In genomic region chr16:4474192-4474961, GRCh38 we compare ENCODE assay signal across 1 cellular context.
TF ChIP-seq lines count a peak whose summit lies in the region.

TSS of gene NMRAL1 (minus strand) at chr16:4474625. CDS start at chr16:4474132, 493 bp downstream.

TF ChIP-seq in HepG2, 621 proteins besides CTCF, POLR2A, EP300 and RAD21 (continued from another document and continues in another):
- TF ChIP-seq PHF21A (CRISPR knock-in tag; IDR thresholded peaks at IDR 0.05) = no peak
- TF ChIP-seq, protein P1, sequence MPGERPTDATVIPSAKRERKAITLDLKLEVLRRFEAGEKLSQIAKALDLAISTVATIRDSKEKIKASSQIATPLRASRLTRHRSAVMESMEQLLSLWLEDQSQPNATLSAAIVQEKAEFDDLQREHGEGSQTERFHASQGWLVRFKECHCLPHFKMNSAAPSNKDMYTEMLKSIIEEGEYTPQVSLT (CRISPR knock-in tag; IDR thresholded peaks at IDR 0.05; ENCODE audit: borderline replicate concordance, low read depth) = no peak
- TF ChIP-seq ZNF205 (CRISPR knock-in tag; IDR thresholded peaks at IDR 0.05) = no peak
- TF ChIP-seq, protein P2, sequence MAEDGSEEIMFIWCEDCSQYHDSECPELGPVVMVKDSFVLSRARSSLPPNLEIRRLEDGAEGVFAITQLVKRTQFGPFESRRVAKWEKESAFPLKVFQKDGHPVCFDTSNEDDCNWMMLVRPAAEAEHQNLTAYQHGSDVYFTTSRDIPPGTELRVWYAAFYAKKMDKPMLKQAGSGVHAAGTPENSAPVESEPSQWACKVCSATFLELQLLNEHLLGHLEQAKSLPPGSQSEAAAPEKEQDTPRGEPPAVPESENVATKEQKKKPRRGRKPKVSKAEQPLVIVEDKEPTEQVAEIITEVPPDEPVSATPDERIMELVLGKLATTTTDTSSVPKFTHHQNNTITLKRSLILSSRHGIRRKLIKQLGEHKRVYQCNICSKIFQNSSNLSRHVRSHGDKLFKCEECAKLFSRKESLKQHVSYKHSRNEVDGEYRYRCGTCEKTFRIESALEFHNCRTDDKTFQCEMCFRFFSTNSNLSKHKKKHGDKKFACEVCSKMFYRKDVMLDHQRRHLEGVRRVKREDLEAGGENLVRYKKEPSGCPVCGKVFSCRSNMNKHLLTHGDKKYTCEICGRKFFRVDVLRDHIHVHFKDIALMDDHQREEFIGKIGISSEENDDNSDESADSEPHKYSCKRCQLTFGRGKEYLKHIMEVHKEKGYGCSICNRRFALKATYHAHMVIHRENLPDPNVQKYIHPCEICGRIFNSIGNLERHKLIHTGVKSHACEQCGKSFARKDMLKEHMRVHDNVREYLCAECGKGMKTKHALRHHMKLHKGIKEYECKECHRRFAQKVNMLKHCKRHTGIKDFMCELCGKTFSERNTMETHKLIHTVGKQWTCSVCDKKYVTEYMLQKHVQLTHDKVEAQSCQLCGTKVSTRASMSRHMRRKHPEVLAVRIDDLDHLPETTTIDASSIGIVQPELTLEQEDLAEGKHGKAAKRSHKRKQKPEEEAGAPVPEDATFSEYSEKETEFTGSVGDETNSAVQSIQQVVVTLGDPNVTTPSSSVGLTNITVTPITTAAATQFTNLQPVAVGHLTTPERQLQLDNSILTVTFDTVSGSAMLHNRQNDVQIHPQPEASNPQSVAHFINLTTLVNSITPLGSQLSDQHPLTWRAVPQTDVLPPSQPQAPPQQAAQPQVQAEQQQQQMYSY (CRISPR knock-in tag; IDR thresholded peaks at IDR 0.05) = peak; percentile 47; the same call in 1 of the 2 replicates
- no peak for TF ChIP-seq ZFP82 (CRISPR knock-in tag; IDR thresholded peaks at IDR 0.05; ENCODE audit: borderline replicate concordance)
- TF ChIP-seq PBX2 (CRISPR knock-in tag; IDR thresholded peaks at IDR 0.05) = no peak
- no peak for TF ChIP-seq SMARCC2 (IDR thresholded peaks at IDR 0.05)
- TF ChIP-seq CCAR2 (optimal IDR thresholded peaks at IDR 0.05; ENCODE audit: low read depth, low read length) = no peak
- no peak for TF ChIP-seq ZNF709 (CRISPR knock-in tag; IDR thresholded peaks at IDR 0.05)
- TF ChIP-seq, protein P3, sequence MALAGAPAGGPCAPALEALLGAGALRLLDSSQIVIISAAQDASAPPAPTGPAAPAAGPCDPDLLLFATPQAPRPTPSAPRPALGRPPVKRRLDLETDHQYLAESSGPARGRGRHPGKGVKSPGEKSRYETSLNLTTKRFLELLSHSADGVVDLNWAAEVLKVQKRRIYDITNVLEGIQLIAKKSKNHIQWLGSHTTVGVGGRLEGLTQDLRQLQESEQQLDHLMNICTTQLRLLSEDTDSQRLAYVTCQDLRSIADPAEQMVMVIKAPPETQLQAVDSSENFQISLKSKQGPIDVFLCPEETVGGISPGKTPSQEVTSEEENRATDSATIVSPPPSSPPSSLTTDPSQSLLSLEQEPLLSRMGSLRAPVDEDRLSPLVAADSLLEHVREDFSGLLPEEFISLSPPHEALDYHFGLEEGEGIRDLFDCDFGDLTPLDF (CRISPR knock-in tag; IDR thresholded peaks at IDR 0.05) = peak; percentile 34; the same call in 1 of the 2 replicates
- TF ChIP-seq SIX1 (CRISPR knock-in tag; IDR thresholded peaks at IDR 0.05; ENCODE audit: borderline replicate concordance) = no peak
- no peak for TF ChIP-seq HNF4A (CRISPR knock-in tag; IDR thresholded peaks at IDR 0.05)
- TF ChIP-seq TAF1 (CRISPR knock-in tag; IDR thresholded peaks at IDR 0.05) = peak; percentile 61
- TF ChIP-seq ZNF230 (CRISPR knock-in tag; IDR thresholded peaks at IDR 0.05) = no peak
- peak; percentile 57; the same call in 1 of the 2 replicates for TF ChIP-seq PHF20 (CRISPR knock-in tag; IDR thresholded peaks at IDR 0.05)
- TF ChIP-seq ZNF747 (CRISPR knock-in tag; IDR thresholded peaks at IDR 0.05; ENCODE audit: borderline replicate concordance) = no peak
- TF ChIP-seq ZMAT5 (CRISPR knock-in tag; IDR thresholded peaks at IDR 0.05; ENCODE audit: borderline replicate concordance, low read depth) = no peak
- no peak for TF ChIP-seq SOX13 (IDR thresholded peaks at IDR 0.05)
- no peak for TF ChIP-seq SOX13 (CRISPR knock-in tag; conservative IDR thresholded peaks at IDR 0.05 in 1 of 2, IDR thresholded peaks at IDR 0.05 in 1 of 2)
- TF ChIP-seq, protein P4, sequence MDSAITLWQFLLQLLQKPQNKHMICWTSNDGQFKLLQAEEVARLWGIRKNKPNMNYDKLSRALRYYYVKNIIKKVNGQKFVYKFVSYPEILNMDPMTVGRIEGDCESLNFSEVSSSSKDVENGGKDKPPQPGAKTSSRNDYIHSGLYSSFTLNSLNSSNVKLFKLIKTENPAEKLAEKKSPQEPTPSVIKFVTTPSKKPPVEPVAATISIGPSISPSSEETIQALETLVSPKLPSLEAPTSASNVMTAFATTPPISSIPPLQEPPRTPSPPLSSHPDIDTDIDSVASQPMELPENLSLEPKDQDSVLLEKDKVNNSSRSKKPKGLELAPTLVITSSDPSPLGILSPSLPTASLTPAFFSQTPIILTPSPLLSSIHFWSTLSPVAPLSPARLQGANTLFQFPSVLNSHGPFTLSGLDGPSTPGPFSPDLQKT (CRISPR knock-in tag; IDR thresholded peaks at IDR 0.05; ENCODE audit: borderline replicate concordance) = no peak
- TF ChIP-seq HNRNPH1 (optimal IDR thresholded peaks at IDR 0.05; ENCODE audit: low read depth, low read length) = no peak
- TF ChIP-seq ZMYM2 (CRISPR knock-in tag; IDR thresholded peaks at IDR 0.05) = no peak
- no peak for TF ChIP-seq SIN3B (IDR thresholded peaks at IDR 0.05; ENCODE audit: low read length)
- no peak for TF ChIP-seq TERF1 (CRISPR knock-in tag; IDR thresholded peaks at IDR 0.05)
- no peak for TF ChIP-seq ZNF75D (CRISPR knock-in tag; IDR thresholded peaks at IDR 0.05; ENCODE audit: borderline replicate concordance)
- 0 out of 2 replicates have a peak, but pooled peaks have one; percentile 20 for TF ChIP-seq ZBTB7B (CRISPR knock-in tag; IDR thresholded peaks at IDR 0.05)
- TF ChIP-seq POGK (CRISPR knock-in tag; conservative IDR thresholded peaks at IDR 0.05) = no peak
- TF ChIP-seq PTBP1 (IDR thresholded peaks at IDR 0.05; ENCODE audit: low read depth, low read length, poor library complexity, severe bottlenecking) = no peak
- TF ChIP-seq BRF2 (CRISPR knock-in tag; IDR thresholded peaks at IDR 0.05) = no peak
- no peak for TF ChIP-seq TOE1 (CRISPR knock-in tag; IDR thresholded peaks at IDR 0.05)
- no peak for TF ChIP-seq ZNF101 (CRISPR knock-in tag; IDR thresholded peaks at IDR 0.05; ENCODE audit: borderline replicate concordance, low read depth)
- TF ChIP-seq ARID3A (IDR thresholded peaks at IDR 0.05; ENCODE audit: low read depth, low read length) = no peak
- TF ChIP-seq ZNF510 (CRISPR knock-in tag; IDR thresholded peaks at IDR 0.05; ENCODE audit: low read depth) = no peak
- TF ChIP-seq ZNF281 (CRISPR knock-in tag; IDR thresholded peaks at IDR 0.05; ENCODE audit: borderline replicate concordance) = no peak
- no peak for TF ChIP-seq ZSCAN9 (CRISPR knock-in tag; IDR thresholded peaks at IDR 0.05; ENCODE audit: borderline replicate concordance)
- TF ChIP-seq SRY (CRISPR knock-in tag; IDR thresholded peaks at IDR 0.05) = no peak
- TF ChIP-seq GTF2F1 (IDR thresholded peaks at IDR 0.05; ENCODE audit: low read length) = no peak
- no peak for TF ChIP-seq ZNF546 (CRISPR knock-in tag; conservative IDR thresholded peaks at IDR 0.05)
- no peak for TF ChIP-seq MIER2 (CRISPR knock-in tag; IDR thresholded peaks at IDR 0.05)
- no peak for TF ChIP-seq FOXJ3 (CRISPR knock-in tag; IDR thresholded peaks at IDR 0.05; ENCODE audit: borderline replicate concordance)
- 0 out of 2 replicates have a peak, but pooled peaks have one; percentile 41 for TF ChIP-seq ZNF788 (CRISPR knock-in tag; IDR thresholded peaks at IDR 0.05; ENCODE audit: borderline replicate concordance)
- no peak for TF ChIP-seq MYNN (CRISPR knock-in tag; IDR thresholded peaks at IDR 0.05; ENCODE audit: low read depth)
- TF ChIP-seq, protein P5, sequence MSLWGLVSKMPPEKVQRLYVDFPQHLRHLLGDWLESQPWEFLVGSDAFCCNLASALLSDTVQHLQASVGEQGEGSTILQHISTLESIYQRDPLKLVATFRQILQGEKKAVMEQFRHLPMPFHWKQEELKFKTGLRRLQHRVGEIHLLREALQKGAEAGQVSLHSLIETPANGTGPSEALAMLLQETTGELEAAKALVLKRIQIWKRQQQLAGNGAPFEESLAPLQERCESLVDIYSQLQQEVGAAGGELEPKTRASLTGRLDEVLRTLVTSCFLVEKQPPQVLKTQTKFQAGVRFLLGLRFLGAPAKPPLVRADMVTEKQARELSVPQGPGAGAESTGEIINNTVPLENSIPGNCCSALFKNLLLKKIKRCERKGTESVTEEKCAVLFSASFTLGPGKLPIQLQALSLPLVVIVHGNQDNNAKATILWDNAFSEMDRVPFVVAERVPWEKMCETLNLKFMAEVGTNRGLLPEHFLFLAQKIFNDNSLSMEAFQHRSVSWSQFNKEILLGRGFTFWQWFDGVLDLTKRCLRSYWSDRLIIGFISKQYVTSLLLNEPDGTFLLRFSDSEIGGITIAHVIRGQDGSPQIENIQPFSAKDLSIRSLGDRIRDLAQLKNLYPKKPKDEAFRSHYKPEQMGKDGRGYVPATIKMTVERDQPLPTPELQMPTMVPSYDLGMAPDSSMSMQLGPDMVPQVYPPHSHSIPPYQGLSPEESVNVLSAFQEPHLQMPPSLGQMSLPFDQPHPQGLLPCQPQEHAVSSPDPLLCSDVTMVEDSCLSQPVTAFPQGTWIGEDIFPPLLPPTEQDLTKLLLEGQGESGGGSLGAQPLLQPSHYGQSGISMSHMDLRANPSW (CRISPR knock-in tag; IDR thresholded peaks at IDR 0.05; ENCODE audit: borderline replicate concordance) = no peak
- no peak for TF ChIP-seq SRSF4 (IDR thresholded peaks at IDR 0.05; ENCODE audit: low read depth, low read length, poor library complexity, severe bottlenecking)
- TF ChIP-seq KDM4B (CRISPR knock-in tag; IDR thresholded peaks at IDR 0.05) = no peak
